In the genomic region with DNA sequence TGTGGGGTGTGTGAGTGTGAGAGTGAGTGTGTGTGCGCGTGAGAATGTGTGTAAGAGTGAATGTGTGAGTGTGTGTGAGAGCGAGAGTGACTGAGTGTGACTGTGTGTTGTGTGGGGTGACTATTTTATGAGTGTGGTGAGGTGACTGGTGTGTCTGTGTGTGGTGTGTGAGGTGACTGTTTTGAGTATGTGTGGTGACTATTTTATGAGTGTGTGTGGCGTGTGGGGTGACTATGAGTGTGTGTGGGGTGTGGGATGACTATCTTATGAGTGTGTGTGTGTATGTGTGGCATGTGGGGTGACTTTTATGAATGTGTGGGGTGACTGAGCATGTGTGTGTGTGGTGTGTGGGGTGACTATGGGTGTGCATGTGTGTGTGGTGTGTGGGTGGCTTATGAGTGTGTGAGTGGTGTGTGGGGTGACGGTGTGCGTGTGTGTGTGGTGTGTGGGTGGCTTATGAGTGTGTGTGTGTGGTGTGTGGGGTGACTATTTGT, we compare ENCODE assay signal across 1 cellular context.
TF ChIP-seq lines count a peak whose summit lies in the region.

No MANE protein-coding gene starts in this region.

TF ChIP-seq in K562, 482 proteins besides CTCF, POLR2A, EP300 and RAD21 (continued from another document):
- TF ChIP-seq, protein P1, sequence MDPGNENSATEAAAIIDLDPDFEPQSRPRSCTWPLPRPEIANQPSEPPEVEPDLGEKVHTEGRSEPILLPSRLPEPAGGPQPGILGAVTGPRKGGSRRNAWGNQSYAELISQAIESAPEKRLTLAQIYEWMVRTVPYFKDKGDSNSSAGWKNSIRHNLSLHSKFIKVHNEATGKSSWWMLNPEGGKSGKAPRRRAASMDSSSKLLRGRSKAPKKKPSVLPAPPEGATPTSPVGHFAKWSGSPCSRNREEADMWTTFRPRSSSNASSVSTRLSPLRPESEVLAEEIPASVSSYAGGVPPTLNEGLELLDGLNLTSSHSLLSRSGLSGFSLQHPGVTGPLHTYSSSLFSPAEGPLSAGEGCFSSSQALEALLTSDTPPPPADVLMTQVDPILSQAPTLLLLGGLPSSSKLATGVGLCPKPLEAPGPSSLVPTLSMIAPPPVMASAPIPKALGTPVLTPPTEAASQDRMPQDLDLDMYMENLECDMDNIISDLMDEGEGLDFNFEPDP (CRISPR knock-in tag; IDR thresholded peaks at IDR 0.05), result no peak
- TF ChIP-seq ZNF174 (CRISPR knock-in tag; IDR thresholded peaks at IDR 0.05), result no peak
- no peak for TF ChIP-seq HNRNPK (IDR thresholded peaks at IDR 0.05; ENCODE audit: low read depth, low read length, poor library complexity, severe bottlenecking)
- 0 out of 4 replicates have a peak, but pooled peaks of 1 of the 2 experiments have one; percentile 18 for TF ChIP-seq TEAD1 (CRISPR knock-in tag; IDR thresholded peaks at IDR 0.05)
- no peak for TF ChIP-seq NFATC3 (IDR thresholded peaks at IDR 0.05)
- TF ChIP-seq CBX3 (IDR thresholded peaks at IDR 0.05; ENCODE audit: borderline replicate concordance in 1 of 2, low read length in 2 of 2), result no peak
- no peak for TF ChIP-seq PHTF2 (CRISPR knock-in tag; IDR thresholded peaks at IDR 0.05)
- no peak for TF ChIP-seq ZFP1 (CRISPR knock-in tag; IDR thresholded peaks at IDR 0.05)
- TF ChIP-seq SRSF9 (IDR thresholded peaks at IDR 0.05; ENCODE audit: borderline replicate concordance, low read depth, low read length), result no peak
- TF ChIP-seq MXI1 (IDR thresholded peaks at IDR 0.05; ENCODE audit: low read depth, low read length), result no peak
- TF ChIP-seq, protein P2, sequence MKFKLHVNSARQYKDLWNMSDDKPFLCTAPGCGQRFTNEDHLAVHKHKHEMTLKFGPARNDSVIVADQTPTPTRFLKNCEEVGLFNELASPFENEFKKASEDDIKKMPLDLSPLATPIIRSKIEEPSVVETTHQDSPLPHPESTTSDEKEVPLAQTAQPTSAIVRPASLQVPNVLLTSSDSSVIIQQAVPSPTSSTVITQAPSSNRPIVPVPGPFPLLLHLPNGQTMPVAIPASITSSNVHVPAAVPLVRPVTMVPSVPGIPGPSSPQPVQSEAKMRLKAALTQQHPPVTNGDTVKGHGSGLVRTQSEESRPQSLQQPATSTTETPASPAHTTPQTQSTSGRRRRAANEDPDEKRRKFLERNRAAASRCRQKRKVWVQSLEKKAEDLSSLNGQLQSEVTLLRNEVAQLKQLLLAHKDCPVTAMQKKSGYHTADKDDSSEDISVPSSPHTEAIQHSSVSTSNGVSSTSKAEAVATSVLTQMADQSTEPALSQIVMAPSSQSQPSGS (CRISPR knock-in tag; IDR thresholded peaks at IDR 0.05), result no peak
- TF ChIP-seq, protein P3, sequence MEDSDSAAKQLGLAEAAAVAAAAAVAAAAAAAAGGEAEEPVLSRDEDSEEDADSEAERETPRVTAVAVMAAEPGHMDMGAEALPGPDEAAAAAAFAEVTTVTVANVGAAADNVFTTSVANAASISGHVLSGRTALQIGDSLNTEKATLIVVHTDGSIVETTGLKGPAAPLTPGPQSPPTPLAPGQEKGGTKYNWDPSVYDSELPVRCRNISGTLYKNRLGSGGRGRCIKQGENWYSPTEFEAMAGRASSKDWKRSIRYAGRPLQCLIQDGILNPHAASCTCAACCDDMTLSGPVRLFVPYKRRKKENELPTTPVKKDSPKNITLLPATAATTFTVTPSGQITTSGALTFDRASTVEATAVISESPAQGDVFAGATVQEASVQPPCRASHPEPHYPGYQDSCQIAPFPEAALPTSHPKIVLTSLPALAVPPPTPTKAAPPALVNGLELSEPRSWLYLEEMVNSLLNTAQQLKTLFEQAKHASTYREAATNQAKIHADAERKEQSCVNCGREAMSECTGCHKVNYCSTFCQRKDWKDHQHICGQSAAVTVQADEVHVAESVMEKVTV (CRISPR knock-in tag; IDR thresholded peaks at IDR 0.05), result no peak
- no peak for TF ChIP-seq ZNF134 (CRISPR knock-in tag; conservative IDR thresholded peaks at IDR 0.05)
- no peak for TF ChIP-seq CSDE1 (IDR thresholded peaks at IDR 0.05)
- TF ChIP-seq ARNT (IDR thresholded peaks at IDR 0.05), result no peak
- no peak for TF ChIP-seq RBM22 (IDR thresholded peaks at IDR 0.05; ENCODE audit: low read depth, low read length, poor library complexity, severe bottlenecking)
- no peak for TF ChIP-seq DACH1 (IDR thresholded peaks at IDR 0.05; ENCODE audit: partially characterized antibody)
- TF ChIP-seq KDM2B (CRISPR knock-in tag; IDR thresholded peaks at IDR 0.05), result no peak
- no peak for TF ChIP-seq ZSCAN29 (IDR thresholded peaks at IDR 0.05)
- TF ChIP-seq, protein P4, sequence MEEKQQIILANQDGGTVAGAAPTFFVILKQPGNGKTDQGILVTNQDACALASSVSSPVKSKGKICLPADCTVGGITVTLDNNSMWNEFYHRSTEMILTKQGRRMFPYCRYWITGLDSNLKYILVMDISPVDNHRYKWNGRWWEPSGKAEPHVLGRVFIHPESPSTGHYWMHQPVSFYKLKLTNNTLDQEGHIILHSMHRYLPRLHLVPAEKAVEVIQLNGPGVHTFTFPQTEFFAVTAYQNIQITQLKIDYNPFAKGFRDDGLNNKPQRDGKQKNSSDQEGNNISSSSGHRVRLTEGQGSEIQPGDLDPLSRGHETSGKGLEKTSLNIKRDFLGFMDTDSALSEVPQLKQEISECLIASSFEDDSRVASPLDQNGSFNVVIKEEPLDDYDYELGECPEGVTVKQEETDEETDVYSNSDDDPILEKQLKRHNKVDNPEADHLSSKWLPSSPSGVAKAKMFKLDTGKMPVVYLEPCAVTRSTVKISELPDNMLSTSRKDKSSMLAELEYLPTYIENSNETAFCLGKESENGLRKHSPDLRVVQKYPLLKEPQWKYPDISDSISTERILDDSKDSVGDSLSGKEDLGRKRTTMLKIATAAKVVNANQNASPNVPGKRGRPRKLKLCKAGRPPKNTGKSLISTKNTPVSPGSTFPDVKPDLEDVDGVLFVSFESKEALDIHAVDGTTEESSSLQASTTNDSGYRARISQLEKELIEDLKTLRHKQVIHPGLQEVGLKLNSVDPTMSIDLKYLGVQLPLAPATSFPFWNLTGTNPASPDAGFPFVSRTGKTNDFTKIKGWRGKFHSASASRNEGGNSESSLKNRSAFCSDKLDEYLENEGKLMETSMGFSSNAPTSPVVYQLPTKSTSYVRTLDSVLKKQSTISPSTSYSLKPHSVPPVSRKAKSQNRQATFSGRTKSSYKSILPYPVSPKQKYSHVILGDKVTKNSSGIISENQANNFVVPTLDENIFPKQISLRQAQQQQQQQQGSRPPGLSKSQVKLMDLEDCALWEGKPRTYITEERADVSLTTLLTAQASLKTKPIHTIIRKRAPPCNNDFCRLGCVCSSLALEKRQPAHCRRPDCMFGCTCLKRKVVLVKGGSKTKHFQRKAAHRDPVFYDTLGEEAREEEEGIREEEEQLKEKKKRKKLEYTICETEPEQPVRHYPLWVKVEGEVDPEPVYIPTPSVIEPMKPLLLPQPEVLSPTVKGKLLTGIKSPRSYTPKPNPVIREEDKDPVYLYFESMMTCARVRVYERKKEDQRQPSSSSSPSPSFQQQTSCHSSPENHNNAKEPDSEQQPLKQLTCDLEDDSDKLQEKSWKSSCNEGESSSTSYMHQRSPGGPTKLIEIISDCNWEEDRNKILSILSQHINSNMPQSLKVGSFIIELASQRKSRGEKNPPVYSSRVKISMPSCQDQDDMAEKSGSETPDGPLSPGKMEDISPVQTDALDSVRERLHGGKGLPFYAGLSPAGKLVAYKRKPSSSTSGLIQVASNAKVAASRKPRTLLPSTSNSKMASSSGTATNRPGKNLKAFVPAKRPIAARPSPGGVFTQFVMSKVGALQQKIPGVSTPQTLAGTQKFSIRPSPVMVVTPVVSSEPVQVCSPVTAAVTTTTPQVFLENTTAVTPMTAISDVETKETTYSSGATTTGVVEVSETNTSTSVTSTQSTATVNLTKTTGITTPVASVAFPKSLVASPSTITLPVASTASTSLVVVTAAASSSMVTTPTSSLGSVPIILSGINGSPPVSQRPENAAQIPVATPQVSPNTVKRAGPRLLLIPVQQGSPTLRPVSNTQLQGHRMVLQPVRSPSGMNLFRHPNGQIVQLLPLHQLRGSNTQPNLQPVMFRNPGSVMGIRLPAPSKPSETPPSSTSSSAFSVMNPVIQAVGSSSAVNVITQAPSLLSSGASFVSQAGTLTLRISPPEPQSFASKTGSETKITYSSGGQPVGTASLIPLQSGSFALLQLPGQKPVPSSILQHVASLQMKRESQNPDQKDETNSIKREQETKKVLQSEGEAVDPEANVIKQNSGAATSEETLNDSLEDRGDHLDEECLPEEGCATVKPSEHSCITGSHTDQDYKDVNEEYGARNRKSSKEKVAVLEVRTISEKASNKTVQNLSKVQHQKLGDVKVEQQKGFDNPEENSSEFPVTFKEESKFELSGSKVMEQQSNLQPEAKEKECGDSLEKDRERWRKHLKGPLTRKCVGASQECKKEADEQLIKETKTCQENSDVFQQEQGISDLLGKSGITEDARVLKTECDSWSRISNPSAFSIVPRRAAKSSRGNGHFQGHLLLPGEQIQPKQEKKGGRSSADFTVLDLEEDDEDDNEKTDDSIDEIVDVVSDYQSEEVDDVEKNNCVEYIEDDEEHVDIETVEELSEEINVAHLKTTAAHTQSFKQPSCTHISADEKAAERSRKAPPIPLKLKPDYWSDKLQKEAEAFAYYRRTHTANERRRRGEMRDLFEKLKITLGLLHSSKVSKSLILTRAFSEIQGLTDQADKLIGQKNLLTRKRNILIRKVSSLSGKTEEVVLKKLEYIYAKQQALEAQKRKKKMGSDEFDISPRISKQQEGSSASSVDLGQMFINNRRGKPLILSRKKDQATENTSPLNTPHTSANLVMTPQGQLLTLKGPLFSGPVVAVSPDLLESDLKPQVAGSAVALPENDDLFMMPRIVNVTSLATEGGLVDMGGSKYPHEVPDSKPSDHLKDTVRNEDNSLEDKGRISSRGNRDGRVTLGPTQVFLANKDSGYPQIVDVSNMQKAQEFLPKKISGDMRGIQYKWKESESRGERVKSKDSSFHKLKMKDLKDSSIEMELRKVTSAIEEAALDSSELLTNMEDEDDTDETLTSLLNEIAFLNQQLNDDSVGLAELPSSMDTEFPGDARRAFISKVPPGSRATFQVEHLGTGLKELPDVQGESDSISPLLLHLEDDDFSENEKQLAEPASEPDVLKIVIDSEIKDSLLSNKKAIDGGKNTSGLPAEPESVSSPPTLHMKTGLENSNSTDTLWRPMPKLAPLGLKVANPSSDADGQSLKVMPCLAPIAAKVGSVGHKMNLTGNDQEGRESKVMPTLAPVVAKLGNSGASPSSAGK (IDR thresholded peaks at IDR 0.05), result no peak
- no peak for TF ChIP-seq ZZZ3 (IDR thresholded peaks at IDR 0.05)
- TF ChIP-seq ZNF175 (CRISPR knock-in tag; IDR thresholded peaks at IDR 0.05; ENCODE audit: low read depth), result no peak
- no peak for TF ChIP-seq ZNF57 (CRISPR knock-in tag; IDR thresholded peaks at IDR 0.05)
- TF ChIP-seq MYBL2 (IDR thresholded peaks at IDR 0.05; ENCODE audit: low read depth), result peak; percentile 36; the same call in 1 of the 2 replicates
- no peak for TF ChIP-seq MYBL2 (CRISPR knock-in tag; IDR thresholded peaks at IDR 0.05; ENCODE audit: borderline replicate concordance)
- TF ChIP-seq LARP7 (IDR thresholded peaks at IDR 0.05), result peak; percentile 96
- TF ChIP-seq SIRT6 (IDR thresholded peaks at IDR 0.05; ENCODE audit: low read depth, low read length), result no peak
- no peak for TF ChIP-seq ZFP30 (CRISPR knock-in tag; IDR thresholded peaks at IDR 0.05; ENCODE audit: borderline replicate concordance)
- no peak for TF ChIP-seq MCM2 (IDR thresholded peaks at IDR 0.05; ENCODE audit: low read depth)
- TF ChIP-seq KLF6 (CRISPR knock-in tag; IDR thresholded peaks at IDR 0.05; ENCODE audit: borderline replicate concordance), result no peak
- TF ChIP-seq ZBTB17 (CRISPR knock-in tag; IDR thresholded peaks at IDR 0.05), result no peak
- no peak for TF ChIP-seq LCOR (CRISPR knock-in tag; IDR thresholded peaks at IDR 0.05)
- TF ChIP-seq, protein P5, sequence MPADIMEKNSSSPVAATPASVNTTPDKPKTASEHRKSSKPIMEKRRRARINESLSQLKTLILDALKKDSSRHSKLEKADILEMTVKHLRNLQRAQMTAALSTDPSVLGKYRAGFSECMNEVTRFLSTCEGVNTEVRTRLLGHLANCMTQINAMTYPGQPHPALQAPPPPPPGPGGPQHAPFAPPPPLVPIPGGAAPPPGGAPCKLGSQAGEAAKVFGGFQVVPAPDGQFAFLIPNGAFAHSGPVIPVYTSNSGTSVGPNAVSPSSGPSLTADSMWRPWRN (IDR thresholded peaks at IDR 0.05; ENCODE audit: low read depth), result no peak
- TF ChIP-seq ZNF778 (CRISPR knock-in tag; IDR thresholded peaks at IDR 0.05), result no peak
- TF ChIP-seq FOSL1 (tag; conservative IDR thresholded peaks at IDR 0.05), result peak; percentile 35; the same call in 1 of the 2 replicates
- no peak for TF ChIP-seq ELF2 (CRISPR knock-in tag; IDR thresholded peaks at IDR 0.05)
- TF ChIP-seq FOS (IDR thresholded peaks at IDR 0.05; ENCODE audit: extremely low read depth, insufficient read length), result no peak
- no peak for TF ChIP-seq TBP (optimal IDR thresholded peaks at IDR 0.05; ENCODE audit: low read depth, low read length)
- no peak for TF ChIP-seq MAFF (IDR thresholded peaks at IDR 0.05; ENCODE audit: low read length)
- no peak for TF ChIP-seq ZNF143 (CRISPR knock-in tag; IDR thresholded peaks at IDR 0.05)
- TF ChIP-seq, protein P6, sequence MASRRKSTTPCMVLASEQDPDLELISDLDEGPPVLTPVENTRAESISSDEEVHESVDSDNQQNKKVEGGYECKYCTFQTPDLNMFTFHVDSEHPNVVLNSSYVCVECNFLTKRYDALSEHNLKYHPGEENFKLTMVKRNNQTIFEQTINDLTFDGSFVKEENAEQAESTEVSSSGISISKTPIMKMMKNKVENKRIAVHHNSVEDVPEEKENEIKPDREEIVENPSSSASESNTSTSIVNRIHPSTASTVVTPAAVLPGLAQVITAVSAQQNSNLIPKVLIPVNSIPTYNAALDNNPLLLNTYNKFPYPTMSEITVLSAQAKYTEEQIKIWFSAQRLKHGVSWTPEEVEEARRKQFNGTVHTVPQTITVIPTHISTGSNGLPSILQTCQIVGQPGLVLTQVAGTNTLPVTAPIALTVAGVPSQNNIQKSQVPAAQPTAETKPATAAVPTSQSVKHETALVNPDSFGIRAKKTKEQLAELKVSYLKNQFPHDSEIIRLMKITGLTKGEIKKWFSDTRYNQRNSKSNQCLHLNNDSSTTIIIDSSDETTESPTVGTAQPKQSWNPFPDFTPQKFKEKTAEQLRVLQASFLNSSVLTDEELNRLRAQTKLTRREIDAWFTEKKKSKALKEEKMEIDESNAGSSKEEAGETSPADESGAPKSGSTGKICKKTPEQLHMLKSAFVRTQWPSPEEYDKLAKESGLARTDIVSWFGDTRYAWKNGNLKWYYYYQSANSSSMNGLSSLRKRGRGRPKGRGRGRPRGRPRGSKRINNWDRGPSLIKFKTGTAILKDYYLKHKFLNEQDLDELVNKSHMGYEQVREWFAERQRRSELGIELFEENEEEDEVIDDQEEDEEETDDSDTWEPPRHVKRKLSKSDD (conservative IDR thresholded peaks at IDR 0.05; ENCODE audit: low read length), result no peak
